In the genomic region with DNA sequence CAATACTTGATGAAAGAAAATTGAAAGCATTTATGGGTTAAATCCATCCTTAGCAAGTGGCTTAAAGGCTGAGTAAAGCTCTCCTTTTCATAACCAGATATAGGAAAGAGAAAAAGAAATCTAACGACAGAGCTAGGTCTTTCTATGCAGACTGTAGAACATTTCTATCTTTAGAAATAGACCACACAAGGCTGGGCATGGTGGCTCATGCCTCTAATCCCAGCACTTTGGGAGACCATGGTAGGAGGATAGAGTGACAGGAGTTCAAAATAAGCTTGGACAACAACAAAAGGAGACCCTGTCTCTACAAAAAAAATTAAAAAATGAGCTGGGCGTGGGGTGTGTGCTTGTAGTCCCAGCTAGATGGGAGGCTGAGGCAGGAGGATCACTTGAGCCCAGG, we compare ENCODE assay signal across 13 cellular contexts.
DNase-seq lines count a peak whose midpoint lies in the region; ATAC-seq and TF ChIP-seq lines count a peak whose summit lies in the region.
"Had no signal": no experiment of that assay in that cellular context is flagged by ENCODE, and none has a peak within 500 bp of the region (broad histone marks: within the 10 kb centered on the region; RNA-seq: fewer than 3 reads in every experiment).

No MANE protein-coding gene starts in this region.

- no peak for DNase-seq in MCF 10A (ENCODE audit: unreplicated experiment)
- no peak for DNase-seq in breast epithelium (ENCODE audit: low spot score in 2 of 2)
- no peak for DNase-seq in mammary epithelial cell
- no peak for DNase-seq in psoas muscle
- DNase-seq in activated naive CD8-positive, alpha-beta T cell treated with anti-CD3 and anti-CD28 coated beads, Interleukin-2, amount 50 U/mL, for 24 hours, result no peak
- DNase-seq: 8988T; CD8-positive, alpha-beta T cell; GDM1; H9 had no signal

- H3K9me3 ChIP-seq in breast epithelium (no peaks in the 10 kb centered on the region), mammary epithelial cell (replicated peaks; ENCODE audit: insufficient read depth, low read length) (no peaks in the 10 kb centered on the region), psoas muscle (peaks cover 12% of the 10 kb centered on the region)

- in situ Hi-C loops in mammary epithelial cell (cut with MboI; ENCODE audit: low sequenced_read_pairs in 2 of 2), result no loop called here

- CTCF ChIA-PET in MCF 10A (lab: Yijun Ruan, JAX), result interaction anchor here (0.9 to 1.8 kb wide), 2 partner anchors 23 to 25 kb away, joined by 3 read pairs; no protein-coding TSS in a partner anchor
- CTCF ChIA-PET in mammary epithelial cell (lab: Charles Lee; ENCODE audit: low non-redundant PET), result no interaction called here

- peak overlapping the region; percentile 9 for H3K27ac Mint-ChIP-seq in MCF 10A (ENCODE audit: low read depth, unreplicated experiment)
- H3K27ac Mint-ChIP-seq in activated naive CD8-positive, alpha-beta T cell treated with anti-CD3 and anti-CD28 coated beads, Interleukin-2, amount 50 U/mL, for 24 hours, result no peak overlapping the region
- H3K27ac Mint-ChIP-seq: CD8-positive, alpha-beta T cell; IgD-negative memory B cell had no signal

- H2AFZ ChIP-seq in mammary epithelial cell (ENCODE audit: low read depth, low read length), result no peak overlapping the region

- intact Hi-C loops in MCF 10A (cut with micrococcal nuclease) (no loop called here), breast epithelium (cut with DNase I; ENCODE audit: low total_unique reads) (no loop called here), mammary epithelial cell (cut with micrococcal nuclease) (no loop called here), psoas muscle (cut with DNase I) (no loop called here)

- H3K27ac ChIP-seq in breast epithelium, result no peak overlapping the region
- H3K27ac ChIP-seq in mammary epithelial cell (ENCODE audit: insufficient read depth, low read depth, low read length), result no peak overlapping the region
- H3K27ac ChIP-seq in psoas muscle, result peak overlapping the region; percentile 72
- H3K27ac ChIP-seq: BLaER1 treated with 17β-estradiol and CSF1 and Interleukin-3, amounts not matched to agents 10 nM and 100 nM had no signal

- H3K27me3 Mint-ChIP-seq in MCF 10A (ENCODE audit: insufficient read depth, unreplicated experiment), result no peaks in the 10 kb centered on the region
- no peaks in the 10 kb centered on the region for H3K27me3 Mint-ChIP-seq in activated naive CD8-positive, alpha-beta T cell treated with anti-CD3 and anti-CD28 coated beads, Interleukin-2, amount 50 U/mL, for 24 hours

- POLR2A ChIA-PET in MCF 10A (lab: Yijun Ruan, JAX), result interaction anchor here (1.9 kb wide), 1 partner anchor 28 kb away, joined by 6 read pairs; no protein-coding TSS in a partner anchor

- H3K27me3 ChIP-seq in breast epithelium, result no peaks in the 10 kb centered on the region
- no peaks in the 10 kb centered on the region for H3K27me3 ChIP-seq in mammary epithelial cell (ENCODE audit: insufficient read depth, low read length)
- no peaks in the 10 kb centered on the region for H3K27me3 ChIP-seq in psoas muscle (ENCODE audit: insufficient read depth in 3 of 3, low read length in 2 of 3)
- H3K27me3 ChIP-seq: BLaER1 treated with 17β-estradiol and CSF1 and Interleukin-3, amounts not matched to agents 10 nM and 100 nM had no signal

- no peak overlapping the region for H3K4me3 Mint-ChIP-seq in MCF 10A (ENCODE audit: unreplicated experiment)
- H3K4me3 Mint-ChIP-seq in activated naive CD8-positive, alpha-beta T cell treated with anti-CD3 and anti-CD28 coated beads, Interleukin-2, amount 50 U/mL, for 24 hours, result no peak overlapping the region
- H3K4me3 Mint-ChIP-seq: CD8-positive, alpha-beta T cell; H9; IgD-negative memory B cell had no signal

- no peak overlapping the region for H3K4me2 ChIP-seq in mammary epithelial cell (ENCODE audit: insufficient read depth, low read depth, low read length)
- H3K4me2 ChIP-seq: BLaER1 treated with 17β-estradiol and CSF1 and Interleukin-3, amounts not matched to agents 10 nM and 100 nM had no signal

- H3K4me3 ChIP-seq in breast epithelium, result no peak overlapping the region
- no peak overlapping the region for H3K4me3 ChIP-seq in mammary epithelial cell (replicated peaks in 1 of 3; ENCODE audit: insufficient read depth in 1 of 3, low read depth in 2 of 3, low read length in 3 of 3)
- H3K4me3 ChIP-seq in psoas muscle, result no peak overlapping the region
- H3K4me3 ChIP-seq: BLaER1 treated with 17β-estradiol and CSF1 and Interleukin-3, amounts not matched to agents 10 nM and 100 nM had no signal

- no peaks in the 10 kb centered on the region for H4K20me1 ChIP-seq in mammary epithelial cell (ENCODE audit: insufficient read depth, low read length)
- H4K20me1 ChIP-seq: BLaER1 treated with 17β-estradiol and CSF1 and Interleukin-3, amounts not matched to agents 10 nM and 100 nM had no signal

- H3K4me1 Mint-ChIP-seq in MCF 10A (ENCODE audit: insufficient read depth, unreplicated experiment), result no peaks in the 10 kb centered on the region
- H3K4me1 Mint-ChIP-seq in activated naive CD8-positive, alpha-beta T cell treated with anti-CD3 and anti-CD28 coated beads, Interleukin-2, amount 50 U/mL, for 24 hours, result no peaks in the 10 kb centered on the region
- H3K4me1 Mint-ChIP-seq: IgD-negative memory B cell had no signal

- H3K9me3 Mint-ChIP-seq in MCF 10A (ENCODE audit: unreplicated experiment), result no peaks in the 10 kb centered on the region
- H3K9me3 Mint-ChIP-seq in activated naive CD8-positive, alpha-beta T cell treated with anti-CD3 and anti-CD28 coated beads, Interleukin-2, amount 50 U/mL, for 24 hours, result peaks cover 7% of the 10 kb centered on the region

- ATAC-seq in psoas muscle, result peak; percentile 46 to 74 (median 62)
- no peak for ATAC-seq in activated naive CD8-positive, alpha-beta T cell treated with anti-CD3 and anti-CD28 coated beads, Interleukin-2, amount 50 U/mL, for 24 hours
- ATAC-seq in activated CD4-positive, CD25-positive, alpha-beta regulatory T cell treated with anti-CD3 and anti-CD28 coated beads, Interleukin-2, amount 50 U/mL, for 24 hours, result no peak
- no peak for ATAC-seq in GM18861 (IDR thresholded peaks at IDR 0.05; ENCODE audit: unreplicated experiment)
- ATAC-seq: CD8-positive, alpha-beta T cell had no signal

- dilution Hi-C loops in mammary epithelial cell (cut with HindIII; ENCODE audit: low sequenced_read_pairs), result no loop called here

- TF ChIP-seq POLR2A in breast epithelium (IDR thresholded peaks at IDR 0.05), result no peak

- WGBS in mammary epithelial cell (ENCODE audit: low coverage, missing lambda C conversion rate), result 100% methylated on average over 2 of the region's 2 CpGs
- WGBS in psoas muscle, 3 donors, result 60 to 64% (median 60%) methylated on average over 2 of the region's 2 CpGs

- no peaks in the 10 kb centered on the region for H3K36me3 ChIP-seq in breast epithelium
- H3K36me3 ChIP-seq in mammary epithelial cell (ENCODE audit: insufficient read depth, low read length), result peaks cover 21% of the 10 kb centered on the region
- peaks cover 0 to 28% of the 10 kb centered on the region in 2 donors for H3K36me3 ChIP-seq in psoas muscle (ENCODE audit: insufficient read depth in 1 of 2, low read depth in 1 of 2)

- peaks cover 71% of the 10 kb centered on the region for H3K36me3 Mint-ChIP-seq in MCF 10A (ENCODE audit: insufficient read depth, unreplicated experiment)
- peaks cover 1% of the 10 kb centered on the region for H3K36me3 Mint-ChIP-seq in activated naive CD8-positive, alpha-beta T cell treated with anti-CD3 and anti-CD28 coated beads, Interleukin-2, amount 50 U/mL, for 24 hours (ENCODE audit: low read depth)
- H3K36me3 Mint-ChIP-seq: CD8-positive, alpha-beta T cell; IgD-negative memory B cell had no signal

- no peak for TF ChIP-seq CTCF in MCF 10A (IDR thresholded peaks at IDR 0.05; ENCODE audit: unreplicated experiment)
- TF ChIP-seq CTCF in breast epithelium (IDR thresholded peaks at IDR 0.05), result no peak
- no peak for TF ChIP-seq CTCF in mammary epithelial cell (conservative IDR thresholded peaks at IDR 0.05 in 1 of 2, IDR thresholded peaks at IDR 0.05 in 1 of 2; ENCODE audit: extremely low read depth in 1 of 2, insufficient read depth in 1 of 2, low read depth in 1 of 2, low read length in 2 of 2)
- TF ChIP-seq CTCF in psoas muscle (IDR thresholded peaks at IDR 0.05), result no peak

- BruUV-seq in MCF 10A (replicated peaks; lab: Mats Ljungman, UMichigan) (no TSS peak), mammary epithelial cell (replicated peaks; lab: Mats Ljungman, UMichigan) (TSS peak; percentile 15)

- peaks cover 87% of the 10 kb centered on the region for H3K79me2 ChIP-seq in mammary epithelial cell (ENCODE audit: insufficient read depth, low read length)

- H3K4me1 ChIP-seq in breast epithelium, result no peaks in the 10 kb centered on the region
- H3K4me1 ChIP-seq in mammary epithelial cell (ENCODE audit: insufficient read depth, low read length), result no peaks in the 10 kb centered on the region
- peaks cover 22% of the 10 kb centered on the region for H3K4me1 ChIP-seq in psoas muscle
- H3K4me1 ChIP-seq: BLaER1 treated with 17β-estradiol and CSF1 and Interleukin-3, amounts not matched to agents 10 nM and 100 nM had no signal

- no peak overlapping the region for H3K9ac ChIP-seq in mammary epithelial cell (ENCODE audit: insufficient read depth, low read length)
- H3K9ac ChIP-seq: BLaER1 treated with 17β-estradiol and CSF1 and Interleukin-3, amounts not matched to agents 10 nM and 100 nM had no signal

Comparison
In these comparisons a context has a peak if more than half of its experiments do, and no peak if none do; other contexts are left out.
1. ATAC-seq: peak in psoas muscle (4 of 4); none in activated naive CD8-positive, alpha-beta T cell treated with anti-CD3 and anti-CD28 coated beads, Interleukin-2, amount 50 U/mL, for 24 hours (single experiment), activated CD4-positive, CD25-positive, alpha-beta regulatory T cell treated with anti-CD3 and anti-CD28 coated beads, Interleukin-2, amount 50 U/mL, for 24 hours (0 of 2) and GM18861 (single experiment).